In the genomic region with DNA sequence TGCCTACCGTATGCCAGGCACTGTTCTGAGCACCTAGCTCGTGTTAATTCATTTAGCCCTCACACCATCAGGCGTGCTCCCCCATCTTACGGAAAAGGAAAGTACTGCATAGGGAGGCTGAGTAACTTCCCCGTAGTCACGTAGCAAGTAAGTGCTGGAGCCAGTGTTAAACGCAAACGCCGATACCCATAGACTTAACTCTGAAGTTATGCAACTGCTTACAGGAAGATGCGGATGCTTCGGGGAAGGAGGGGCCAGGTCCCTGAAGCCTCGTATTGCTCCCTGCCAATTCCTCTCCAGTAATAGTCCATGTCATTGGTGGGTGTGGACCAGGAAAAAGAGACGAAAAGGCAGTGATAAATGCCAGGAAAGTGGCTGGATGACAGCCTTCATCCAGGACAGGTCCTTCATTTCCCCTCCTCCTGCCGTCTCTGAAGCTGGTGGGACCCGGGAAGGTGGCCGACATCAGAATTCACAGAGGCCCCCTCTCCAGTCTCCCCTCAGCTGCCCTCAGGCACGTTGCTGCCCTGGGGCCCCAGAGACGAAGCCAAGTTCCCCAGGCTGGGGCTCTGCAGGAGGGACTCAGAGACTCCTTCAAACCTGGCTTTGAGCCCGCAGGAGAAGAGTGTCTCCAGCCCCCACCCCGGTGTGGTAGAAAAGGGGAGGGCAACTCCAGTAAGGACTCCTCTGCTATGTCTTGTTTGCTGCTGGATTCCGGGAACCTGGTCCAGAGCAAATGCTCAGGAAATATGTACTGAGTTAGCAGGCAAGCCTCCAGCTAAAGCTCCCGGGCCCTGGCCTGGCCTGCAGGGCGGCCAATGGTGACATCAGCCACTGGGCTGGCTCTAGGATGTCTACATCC, we compare ENCODE assay signal across 1 cellular context.
TF ChIP-seq lines count a peak whose summit lies in the region.

No MANE protein-coding gene starts in this region.

TF ChIP-seq in A549, 52 proteins besides CTCF, POLR2A, EP300 and RAD21 (continued from another document):
- TF ChIP-seq TP53 (CRISPR knock-in tag; IDR thresholded peaks at IDR 0.05) (no peak), JUNB (IDR thresholded peaks at IDR 0.05) (no peak), HOXB5 (CRISPR knock-in tag; IDR thresholded peaks at IDR 0.05) (no peak), RARB (CRISPR knock-in tag; IDR thresholded peaks at IDR 0.05) (no peak), MAZ (IDR thresholded peaks at IDR 0.05; ENCODE audit: borderline replicate concordance, low read depth, low read length) (no peak), NPAS2 (CRISPR knock-in tag; IDR thresholded peaks at IDR 0.05; ENCODE audit: borderline replicate concordance) (no peak), HOXA7 (CRISPR knock-in tag; IDR thresholded peaks at IDR 0.05) (no peak), ZNF302 (CRISPR knock-in tag; IDR thresholded peaks at IDR 0.05) (no peak)
- TF ChIP-seq, protein P1, sequence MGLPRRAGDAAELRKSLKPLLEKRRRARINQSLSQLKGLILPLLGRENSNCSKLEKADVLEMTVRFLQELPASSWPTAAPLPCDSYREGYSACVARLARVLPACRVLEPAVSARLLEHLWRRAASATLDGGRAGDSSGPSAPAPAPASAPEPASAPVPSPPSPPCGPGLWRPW (IDR thresholded peaks at IDR 0.05) = no peak
- TF ChIP-seq, protein P2, sequence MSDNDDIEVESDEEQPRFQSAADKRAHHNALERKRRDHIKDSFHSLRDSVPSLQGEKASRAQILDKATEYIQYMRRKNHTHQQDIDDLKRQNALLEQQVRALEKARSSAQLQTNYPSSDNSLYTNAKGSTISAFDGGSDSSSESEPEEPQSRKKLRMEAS (IDR thresholded peaks at IDR 0.05) = no peak
